In the genomic region with DNA sequence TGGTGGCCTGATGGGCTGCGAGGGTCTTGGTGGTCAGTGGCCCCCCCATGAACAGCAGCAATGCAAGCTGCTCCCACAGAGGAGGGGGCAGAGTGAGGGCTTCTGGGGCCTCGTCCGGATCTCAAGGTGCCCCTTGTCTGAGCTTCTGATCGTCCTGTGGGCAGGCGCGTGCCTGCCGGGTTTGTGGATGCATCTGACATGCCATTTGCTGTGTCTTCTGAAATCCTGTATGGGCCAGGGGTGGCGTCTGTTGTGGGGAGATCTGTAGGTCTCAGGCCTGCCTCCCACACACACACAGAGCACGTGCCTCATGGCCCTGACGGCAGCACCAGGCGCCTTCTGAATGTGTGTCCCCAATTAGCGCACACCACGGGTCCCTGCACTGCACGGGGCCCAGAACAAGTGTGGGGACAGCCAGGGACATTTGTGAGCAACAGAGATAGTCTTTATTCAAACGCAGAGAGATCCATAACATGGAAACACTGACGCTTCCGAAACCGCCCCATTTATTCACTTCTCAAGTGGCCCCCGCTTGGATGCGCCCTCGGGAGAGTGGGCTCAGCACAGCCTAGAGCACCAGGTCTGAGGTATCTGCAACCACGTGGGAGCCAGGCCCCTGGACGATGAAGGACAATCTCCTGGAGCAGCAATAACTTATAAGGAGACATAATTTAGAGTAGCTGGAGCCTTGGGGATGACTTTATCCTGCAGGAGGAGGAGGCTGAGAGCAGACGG, we compare ENCODE assay signal across 8 cellular contexts. TPM values are rescaled to one million over a fixed set of nuclear protein-coding genes. Genes with fewer than 3 reads are reported as not detected.
DNase-seq lines count a peak whose midpoint lies in the region; FAIRE-seq and TF ChIP-seq lines count a peak whose summit lies in the region.

No MANE protein-coding gene starts in this region.

- H3K9me3 ChIP-seq in HUES6 (ENCODE audit: control insufficient read depth, insufficient read depth, low read depth, low read length) (no peaks in the 10 kb centered on the region), breast epithelium (no peaks in the 10 kb centered on the region), Peyer's patch (no peaks in the 10 kb centered on the region)

- H3K36me3 ChIP-seq in HUES6 (ENCODE audit: control insufficient read depth, insufficient read depth, low read length) = no peaks in the 10 kb centered on the region
- H3K36me3 ChIP-seq in breast epithelium = no peaks in the 10 kb centered on the region
- H3K36me3 ChIP-seq in Peyer's patch = no peaks in the 10 kb centered on the region

- peak overlapping the region; percentile 12 for H3K27ac Mint-ChIP-seq in neural crest cell (ENCODE audit: unreplicated experiment)

- H3K4me3 ChIP-seq in GM12864 (ENCODE audit: low read depth, low read length) (peak overlapping the region; percentile 68), HUES6 (ENCODE audit: low read depth, low read length) (peak overlapping the region; percentile 69), breast epithelium (peak overlapping the region in 2 of 3 donors; percentile 61 to 66), Peyer's patch (peak overlapping the region in 2 of 4 donors; percentile 72 to 77)

- TF ChIP-seq POLR2A in breast epithelium (IDR thresholded peaks at IDR 0.05) (no peak), Peyer's patch (IDR thresholded peaks at IDR 0.05) (no peak)

- H3K4me3 Mint-ChIP-seq in neural crest cell = peak overlapping the region; percentile 78

- FAIRE-seq in urothelium cell line (lab: Jason Lieb, UNC) = no peak

- peaks cover 5% of the 10 kb centered on the region for H3K9me3 Mint-ChIP-seq in neural crest cell

- no peak for DNase-seq in GM12864 (ENCODE audit: low read depth)
- DNase-seq in breast epithelium (ENCODE audit: low spot score in 2 of 2) = no peak
- DNase-seq in neural crest cell (ENCODE audit: low read depth, low spot score) = no peak
- no peak for DNase-seq in stimulated activated CD4-positive, alpha-beta T cell treated with anti-CD3 and anti-CD28 coated beads, Interleukin-4, amount 100 ng/mL, for 4 hours
- no peak for DNase-seq in Peyer's patch
- no peak for DNase-seq in urothelium cell line (ENCODE audit: low spot score)
- DNase-seq in SK-N-DZ (ENCODE audit: low spot score) = no peak

- intact Hi-C loops in breast epithelium (cut with DNase I; ENCODE audit: low total_unique reads) = loop anchor here (5.0 kb wide), 1 partner anchor 81 kb away; a partner anchor contains a TSS

- H3K36me3 Mint-ChIP-seq in neural crest cell (ENCODE audit: low read depth) = no peaks in the 10 kb centered on the region

- H3K27me3 ChIP-seq in HUES6 (ENCODE audit: control insufficient read depth, insufficient read depth, low read length) (peaks cover 64% of the 10 kb centered on the region), breast epithelium (peaks cover 8 to 14% of the 10 kb centered on the region in 2 donors), Peyer's patch (peaks cover 0 to 12% of the 10 kb centered on the region in 2 donors)

- no peak overlapping the region for H3K9ac ChIP-seq in HUES6 (ENCODE audit: low read length)

- no peak overlapping the region for H3K27ac ChIP-seq in HUES6 (ENCODE audit: low read depth, low read length)
- H3K27ac ChIP-seq in breast epithelium = peak overlapping the region in 1 of 2 donors; percentile 48
- peak overlapping the region in 2 of 4 donors; percentile 73 to 97 for H3K27ac ChIP-seq in Peyer's patch

- H3K4me1 Mint-ChIP-seq in neural crest cell = peaks cover 7% of the 10 kb centered on the region

- peaks cover 53% of the 10 kb centered on the region for H3K27me3 Mint-ChIP-seq in neural crest cell (ENCODE audit: low read depth)

- TF ChIP-seq CTCF in GM12864 (IDR thresholded peaks at IDR 0.05; ENCODE audit: low read depth, low read length, missing control alignments) (no peak), breast epithelium (IDR thresholded peaks at IDR 0.05) (no peak), neural crest cell (conservative IDR thresholded peaks at IDR 0.05) (no peak), Peyer's patch (IDR thresholded peaks at IDR 0.05) (no peak)

- H3K4me1 ChIP-seq in HUES6 (ENCODE audit: control insufficient read depth, insufficient read depth, low read length) (0 out of 2 replicates have a peak, but pooled peaks cover 3% of the 10 kb centered on the region), breast epithelium (peaks cover 0 to 9% of the 10 kb centered on the region in 2 donors), Peyer's patch (peaks cover 0 to 38% (median 17%) of the 10 kb centered on the region in 4 donors)

RNA-seq across cellular contexts. Expression of a gene that starts 5.7 kb away (rescaled TPM):
- total RNA-seq in breast epithelium = 10 to 100 TPM; 35.3 to 59.4 (median 36.1) TPM
- total RNA-seq in neural crest cell = 2.3 and 4.1 TPM in 2 replicates
- total RNA-seq in Peyer's patch = 100 to 1,000 TPM in 3 of 4 donors, 10 to 100 TPM in 1; 64.3 to 519 (median 165) TPM
- polyA plus RNA-seq in SK-N-DZ (2014; cell fraction: cytosol; rRNA removed) = 0.14 TPM in 1 of 2 replicates, not detected in the other
- polyA plus RNA-seq in SK-N-DZ (2014; cell fraction: nucleus; rRNA removed) = 0.19 and 1.2 TPM in 2 replicates

RNA-seq across cellular contexts. Expression of a gene that starts 53.3 kb away (rescaled TPM):
- total RNA-seq in breast epithelium = 10 to 100 TPM in 1 of 3 donors, 1 to 10 TPM in 2; 5.1 to 15.7 (median 6.4) TPM
- 2.7 and 5.0 TPM in 2 replicates for total RNA-seq in neural crest cell
- 1 to 10 TPM in 3 of 4 donors, not detected in 1; 4.5 to 6.6 (median 5.4) TPM for total RNA-seq in Peyer's patch
- not detected in 2 replicates for polyA plus RNA-seq in SK-N-DZ (2014; cell fraction: cytosol; rRNA removed)
- not detected in 2 replicates for polyA plus RNA-seq in SK-N-DZ (2014; cell fraction: nucleus; rRNA removed)
